Comparison of ENCODE assay signal across 8 cellular contexts in the genomic region with DNA sequence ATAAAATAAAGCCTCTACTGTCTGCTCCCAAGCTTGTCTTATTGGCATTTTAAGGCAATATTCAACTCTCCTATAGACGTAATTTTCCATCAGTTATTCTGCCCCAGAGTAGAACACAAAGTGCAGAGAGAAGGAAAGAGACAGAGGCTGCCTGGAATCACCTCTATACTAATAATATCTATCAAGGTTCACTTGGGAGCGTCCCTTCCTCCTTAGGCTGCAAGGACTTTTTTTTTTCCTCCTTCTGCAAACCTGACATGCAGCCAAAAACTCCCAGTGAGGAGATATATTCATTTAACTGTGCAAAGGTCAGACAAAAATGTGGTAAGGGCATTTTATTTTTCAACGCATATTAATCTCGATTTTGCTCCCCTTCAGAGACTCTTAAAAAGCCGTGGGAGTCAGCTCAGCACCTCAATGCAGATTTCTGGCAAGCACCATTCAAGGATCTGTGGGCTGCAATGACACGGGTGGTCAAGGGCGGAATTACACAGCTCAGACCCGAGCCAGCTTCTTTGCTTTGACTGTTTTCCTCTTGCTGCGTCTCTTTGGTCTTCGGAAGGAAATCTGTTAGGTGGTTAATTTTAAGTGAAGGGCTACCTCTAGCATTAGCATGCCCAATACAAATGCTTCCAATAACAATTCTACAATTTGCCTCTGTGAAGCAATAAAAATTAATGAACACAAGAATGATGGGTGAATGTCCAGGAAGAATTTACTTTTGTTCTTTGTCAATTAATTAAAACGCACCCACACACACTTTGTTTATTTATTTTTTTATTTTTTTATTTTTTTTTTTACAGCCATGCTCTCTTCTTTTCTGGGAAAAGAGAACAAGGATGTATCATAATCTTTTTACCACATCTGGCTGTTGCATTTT.
DNase-seq lines count a peak whose midpoint lies in the region; ATAC-seq and TF ChIP-seq lines count a peak whose summit lies in the region.

No MANE protein-coding gene starts in this region.

- no peak overlapping the region for H3K27ac ChIP-seq in DND-41 (ENCODE audit: low read length)

- POLR2A ChIA-PET in activated CD4-positive, alpha-beta T cell treated with anti-CD3 and anti-CD28 coated beads, Interleukin-2, amount 10 ng/mL, durations not matched to agents 7 days and 5 days (lab: Charles Lee), result no interaction called here

- H3K4me1 Mint-ChIP-seq in activated CD4-positive, alpha-beta T cell treated with anti-CD3 and anti-CD28 coated beads, Interleukin-2, amount 10 ng/mL, durations not matched to agents 7 days and 5 days, result no peaks in the 10 kb centered on the region

- H3K27ac Mint-ChIP-seq in activated CD4-positive, alpha-beta T cell treated with anti-CD3 and anti-CD28 coated beads, Interleukin-2, amount 10 ng/mL, durations not matched to agents 7 days and 5 days, result no peak overlapping the region

- H2AFZ ChIP-seq in DND-41 (ENCODE audit: low read depth, low read length), result no peak overlapping the region

- DNase-seq in DND-41 (peak; percentile 8), MV-4-11 (lab: John Stamatoyannopoulos, UW) (peak; percentile 30), ecto neural progenitor cell (ENCODE audit: low spot score) (peak; percentile 66), medulla oblongata (ENCODE audit: extremely low spot score) (peak; percentile 76)
- DNase-seq in effector CD8-positive, alpha-beta T cell (lab: John Stamatoyannopoulos, UW), result no peak
- no peak for DNase-seq in activated CD4-positive, alpha-beta T cell treated with anti-CD3 and anti-CD28 coated beads, Interleukin-2, amount 10 ng/mL, durations not matched to agents 7 days and 5 days

- H3K9me3 ChIP-seq in DND-41 (ENCODE audit: insufficient read depth, low read length, severe bottlenecking), result peaks cover 5% of the 10 kb centered on the region

- H4K20me1 ChIP-seq in DND-41 (ENCODE audit: insufficient read depth, low read length), result no peaks in the 10 kb centered on the region

- peaks cover 2% of the 10 kb centered on the region for H3K9me3 Mint-ChIP-seq in activated CD4-positive, alpha-beta T cell treated with anti-CD3 and anti-CD28 coated beads, Interleukin-2, amount 10 ng/mL, durations not matched to agents 7 days and 5 days

- H3K9ac ChIP-seq in DND-41 (ENCODE audit: low read depth, low read length), result no peak overlapping the region

- CTCF ChIA-PET in activated CD4-positive, alpha-beta T cell treated with anti-CD3 and anti-CD28 coated beads, Interleukin-2, amount 10 ng/mL, durations not matched to agents 7 days and 5 days (lab: Charles Lee), result no interaction called here

- no peaks in the 10 kb centered on the region for H3K27me3 ChIP-seq in DND-41 (ENCODE audit: insufficient read depth, low read length, poor library complexity)

- H3K27me3 Mint-ChIP-seq in activated CD4-positive, alpha-beta T cell treated with anti-CD3 and anti-CD28 coated beads, Interleukin-2, amount 10 ng/mL, durations not matched to agents 7 days and 5 days, result no peaks in the 10 kb centered on the region

- H3K36me3 ChIP-seq in DND-41 (ENCODE audit: insufficient read depth, low read length), result no peaks in the 10 kb centered on the region

- TF ChIP-seq CTCF in DND-41 (IDR thresholded peaks at IDR 0.05; ENCODE audit: borderline replicate concordance, extremely low read depth, low read length, poor library complexity, severe bottlenecking), result peak; percentile 45

- ATAC-seq in DND-41 (ENCODE audit: insufficient read depth, low read depth), result no peak
- ATAC-seq in GM21526 (IDR thresholded peaks at IDR 0.05; ENCODE audit: low FRiP score, unreplicated experiment), result peak; percentile 74
- ATAC-seq in HG03571 (IDR thresholded peaks at IDR 0.05; ENCODE audit: unreplicated experiment), result no peak

- no peak overlapping the region for H3K4me2 ChIP-seq in DND-41 (ENCODE audit: insufficient read depth, low read length)

- H3K4me3 ChIP-seq in DND-41 (ENCODE audit: low read depth in 1 of 2, low read length in 2 of 2), result no peak overlapping the region

- H3K4me1 ChIP-seq in DND-41 (ENCODE audit: insufficient read depth, low read length), result no peaks in the 10 kb centered on the region

- H3K36me3 Mint-ChIP-seq in activated CD4-positive, alpha-beta T cell treated with anti-CD3 and anti-CD28 coated beads, Interleukin-2, amount 10 ng/mL, durations not matched to agents 7 days and 5 days (ENCODE audit: low read depth), result no peaks in the 10 kb centered on the region

- H3K79me2 ChIP-seq in DND-41 (ENCODE audit: insufficient read depth, low read length), result no peaks in the 10 kb centered on the region

- no peak overlapping the region for H3K4me3 Mint-ChIP-seq in activated CD4-positive, alpha-beta T cell treated with anti-CD3 and anti-CD28 coated beads, Interleukin-2, amount 10 ng/mL, durations not matched to agents 7 days and 5 days

Comparison
In these comparisons a context has a peak if more than half of its experiments do, and no peak if none do; other contexts are left out.
1. DNase-seq: peak in DND-41 (single experiment), MV-4-11 (single experiment), ecto neural progenitor cell (single experiment) and medulla oblongata (single experiment); none in effector CD8-positive, alpha-beta T cell (single experiment) and activated CD4-positive, alpha-beta T cell treated with anti-CD3 and anti-CD28 coated beads, Interleukin-2, amount 10 ng/mL, durations not matched to agents 7 days and 5 days (single experiment).